In the genomic region with DNA sequence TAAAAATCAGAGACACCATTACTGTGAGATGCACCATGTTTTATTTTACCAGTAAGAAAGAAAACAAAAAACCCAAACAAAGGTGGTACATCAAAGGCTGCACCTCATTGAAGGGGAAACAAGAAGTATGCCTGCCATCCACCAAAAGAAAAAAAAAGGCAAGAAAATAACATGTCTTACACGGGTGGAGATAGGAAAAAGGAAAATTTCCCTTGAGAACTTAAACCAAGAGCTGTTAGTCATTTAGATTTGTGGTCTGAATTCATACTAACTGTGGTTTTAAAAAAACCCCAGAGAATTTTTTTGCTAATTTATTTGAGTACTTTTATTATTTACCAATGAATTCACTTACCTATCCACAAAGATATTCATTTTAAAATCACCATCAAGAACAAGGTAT, we compare ENCODE assay signal across 21 cellular contexts.
DNase-seq lines count a peak whose midpoint lies in the region; ATAC-seq and TF ChIP-seq lines count a peak whose summit lies in the region.
"Had no signal": no experiment of that assay in that cellular context is flagged by ENCODE, and none has a peak within 500 bp of the region (broad histone marks: within the 10 kb centered on the region; RNA-seq: fewer than 3 reads in every experiment).

No MANE protein-coding gene starts in this region.

- peaks cover 2 to 6% of the 10 kb centered on the region in 2 experiments for H3K4me1 ChIP-seq in trophoblast cell (ENCODE audit: control insufficient read depth in 1 of 2, insufficient read depth in 2 of 2, low read length in 2 of 2)

- H2BK5ac ChIP-seq in trophoblast cell (ENCODE audit: low read depth, low read length, poor library complexity) = no peak overlapping the region

- H3K4ac ChIP-seq in trophoblast cell (ENCODE audit: low read depth, low read length) = no peak overlapping the region

- H3K4me2 ChIP-seq in trophoblast cell (ENCODE audit: low read length) = no peak overlapping the region

- H3K27ac ChIP-seq in RWPE1 (no peak overlapping the region), trophoblast cell (ENCODE audit: low read depth, low read length) (no peak overlapping the region)
- H3K27ac ChIP-seq: heart right ventricle, vagina had no signal

- no peak overlapping the region for H3K14ac ChIP-seq in trophoblast cell (ENCODE audit: low read length)

- H4K12ac ChIP-seq in trophoblast cell (ENCODE audit: low read depth, low read length) = no peak overlapping the region

- H3K36me3 Mint-ChIP-seq in activated naive CD8-positive, alpha-beta T cell treated with anti-CD3 and anti-CD28 coated beads for 36 hours = no peaks in the 10 kb centered on the region
- H3K36me3 Mint-ChIP-seq: natural killer cell treated with Interleukin-12 subunit alpha and Interleukin-12 subunit beta and Interleukin-15 and Interleukin-18, amount 100 ng/mL, for 72 hours had no signal

- peaks cover 27% of the 10 kb centered on the region for H3K27me3 Mint-ChIP-seq in activated naive CD8-positive, alpha-beta T cell treated with anti-CD3 and anti-CD28 coated beads for 36 hours

- no peak overlapping the region for H2AFZ ChIP-seq in trophoblast cell (ENCODE audit: insufficient read depth, low read length, poor library complexity)

- H2AK5ac ChIP-seq in trophoblast cell (ENCODE audit: low read length) = no peak overlapping the region

- no peak overlapping the region for H3K18ac ChIP-seq in trophoblast cell (ENCODE audit: low read length)

- H3K27me3 ChIP-seq in trophoblast cell (ENCODE audit: insufficient read depth, low read length) = no peaks in the 10 kb centered on the region
- H3K27me3 ChIP-seq: heart right ventricle, vagina had no signal

- H3K27ac Mint-ChIP-seq in activated naive CD8-positive, alpha-beta T cell treated with anti-CD3 and anti-CD28 coated beads for 36 hours = peak overlapping the region; percentile 30
- H3K27ac Mint-ChIP-seq: effector memory CD8-positive, alpha-beta T cell; natural killer cell treated with Interleukin-12 subunit alpha and Interleukin-12 subunit beta and Interleukin-15 and Interleukin-18, amount 100 ng/mL, for 72 hours had no signal

- H4K8ac ChIP-seq in trophoblast cell (ENCODE audit: low read depth, low read length) = no peak overlapping the region

- no peak overlapping the region for H3K23ac ChIP-seq in trophoblast cell (ENCODE audit: low read length)

- DNase-seq in activated naive CD8-positive, alpha-beta T cell treated with anti-CD3 and anti-CD28 coated beads for 36 hours = no peak
- DNase-seq in renal cortical epithelial cell (ENCODE audit: low read depth) (peak; percentile 70), RWPE1 (ENCODE audit: low spot score) (no peak), trophoblast cell (no peak)
- DNase-seq in activated CD4-positive, alpha-beta T cell treated with anti-CD3 and anti-CD28 coated beads, Interleukin-2, amount 50 U/mL, for 4 hours = no peak
- DNase-seq: activated gamma-delta T cell; anterior cingulate cortex; effector memory CD8-positive, alpha-beta T cell; H7; heart right ventricle; islet precursor cell; mesenchymal stem cell; NCI-H1436 treated with DMSO at 0.1 percent for 48 hours; NCI-H2171 treated with DMSO at 0.1 percent for 48 hours; NCI-H82; stimulated activated CD4-positive, alpha-beta T cell treated with anti-CD3 and anti-CD28 coated beads, Interleukin-2, amount 100 ng/mL, for 48 hours had no signal

- CTCF ChIA-PET in RWPE1 (lab: Yijun Ruan, JAX) = interaction anchor here (0.6 to 0.7 kb wide), 3 partner anchors 222 to 849 kb away, joined by 3 to 5 read pairs (median 5); no protein-coding TSS in a partner anchor

- peak; percentile 45 for ATAC-seq in GM18861 (IDR thresholded peaks at IDR 0.05; ENCODE audit: unreplicated experiment)
- peak; percentile 53 for ATAC-seq in HG02642 (IDR thresholded peaks at IDR 0.05; ENCODE audit: poor library complexity, unreplicated experiment)
- ATAC-seq: activated CD4-positive, CD25-positive, alpha-beta regulatory T cell treated with anti-CD3 and anti-CD28 coated beads, Interleukin-2, amount 50 U/mL, for 24 hours; effector memory CD8-positive, alpha-beta T cell; heart right ventricle; natural killer cell treated with Interleukin-12 subunit alpha and Interleukin-12 subunit beta and Interleukin-15 and Interleukin-18, amount 100 ng/mL, for 72 hours had no signal

- WGBS in trophoblast cell (ENCODE audit: extremely low coverage, insufficient coverage, insufficient read length) = no CpG with 5 or more reads among the region's 1 CpG

- H3K4me3 ChIP-seq in trophoblast cell (ENCODE audit: low read depth, low read length) = no peak overlapping the region
- H3K4me3 ChIP-seq: heart right ventricle, vagina had no signal

- H3K79me2 ChIP-seq in trophoblast cell (ENCODE audit: control insufficient read depth, insufficient read depth, low read length, poor library complexity) = no peaks in the 10 kb centered on the region

- H3K9me3 ChIP-seq in trophoblast cell (ENCODE audit: insufficient read depth, low read depth, low read length) = no peaks in the 10 kb centered on the region
- H3K9me3 ChIP-seq: heart right ventricle, vagina had no signal

- H3K9me3 Mint-ChIP-seq in activated naive CD8-positive, alpha-beta T cell treated with anti-CD3 and anti-CD28 coated beads for 36 hours = no peaks in the 10 kb centered on the region
- H3K9me3 Mint-ChIP-seq: effector memory CD8-positive, alpha-beta T cell; natural killer cell treated with Interleukin-12 subunit alpha and Interleukin-12 subunit beta and Interleukin-15 and Interleukin-18, amount 100 ng/mL, for 72 hours had no signal

- H2BK120ac ChIP-seq in trophoblast cell (ENCODE audit: insufficient read depth, low read length, poor library complexity) = no peak overlapping the region

- H2BK12ac ChIP-seq in trophoblast cell (ENCODE audit: low read length) = no peak overlapping the region

- H3K79me1 ChIP-seq in trophoblast cell (ENCODE audit: low read length) = peaks cover 5% of the 10 kb centered on the region

- H3K9ac ChIP-seq in trophoblast cell (ENCODE audit: low read length) = no peak overlapping the region

- POLR2A ChIA-PET in RWPE1 (lab: Yijun Ruan, JAX; ENCODE audit: low non-redundant PET) = no interaction called here

- TF ChIP-seq CTCF in RWPE1 (conservative IDR thresholded peaks at IDR 0.05; ENCODE audit: low read depth) = no peak

- no peak overlapping the region for H3K4me3 Mint-ChIP-seq in activated naive CD8-positive, alpha-beta T cell treated with anti-CD3 and anti-CD28 coated beads for 36 hours
- H3K4me3 Mint-ChIP-seq: effector memory CD8-positive, alpha-beta T cell; natural killer cell treated with Interleukin-12 subunit alpha and Interleukin-12 subunit beta and Interleukin-15 and Interleukin-18, amount 100 ng/mL, for 72 hours had no signal

- peaks cover 9% of the 10 kb centered on the region for H3K4me1 Mint-ChIP-seq in activated naive CD8-positive, alpha-beta T cell treated with anti-CD3 and anti-CD28 coated beads for 36 hours

- H4K91ac ChIP-seq in trophoblast cell (ENCODE audit: low read depth, low read length) = no peak overlapping the region

- H3K36me3 ChIP-seq in trophoblast cell (ENCODE audit: control insufficient read depth in 1 of 2, insufficient read depth in 2 of 2, low read length in 2 of 2) = no peaks in the 10 kb centered on the region
- H3K36me3 ChIP-seq: heart right ventricle, vagina had no signal
